In genomic region chr15:63146684-63147083, GRCh38 we compare ENCODE assay signal across 1 cellular context.
TF ChIP-seq lines count a peak whose summit lies in the region.

No MANE protein-coding gene starts in this region.

TF ChIP-seq in GM12878, 131 proteins besides CTCF, POLR2A, EP300 and RAD21:
- TF ChIP-seq USF1 (IDR thresholded peaks at IDR 0.05; ENCODE audit: borderline replicate concordance, extremely low read length, insufficient read depth, low read depth, low read length) = no peak
- no peak for TF ChIP-seq STAT3 (IDR thresholded peaks at IDR 0.05; ENCODE audit: low read depth, low read length)
- no peak for TF ChIP-seq ZZZ3 (IDR thresholded peaks at IDR 0.05; ENCODE audit: control insufficient read depth, insufficient read length, low read depth)
- TF ChIP-seq SUPT20H (IDR thresholded peaks at IDR 0.05; ENCODE audit: borderline replicate concordance, control insufficient read depth, low read depth, low read length) = no peak
- no peak for TF ChIP-seq IKZF2 (IDR thresholded peaks at IDR 0.05)
